ENCODE assay signal across 23 cellular contexts in the genomic region with DNA sequence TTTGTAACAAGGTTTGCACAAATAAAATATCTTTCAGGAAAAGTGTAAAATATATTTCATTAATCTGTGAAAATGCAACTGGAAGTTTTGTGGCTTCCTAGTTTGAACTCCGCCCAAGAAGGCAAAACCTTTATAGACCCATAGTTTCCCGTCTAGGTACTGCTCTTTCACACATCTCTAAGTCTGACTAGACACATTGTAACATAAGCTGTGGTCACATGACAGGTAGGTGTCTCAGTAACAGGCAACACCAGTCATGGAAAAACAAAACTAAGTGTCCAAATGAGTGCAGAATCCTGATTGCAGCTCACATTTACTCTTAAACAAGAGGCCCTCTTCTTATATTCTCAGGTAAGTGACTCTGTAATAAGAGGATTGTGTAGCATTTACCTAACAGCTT.
"Had no signal": no experiment of that assay in that cellular context is flagged by ENCODE, and none has a peak within 500 bp of the region (broad histone marks: within the 10 kb centered on the region; RNA-seq: fewer than 3 reads in every experiment).

No MANE protein-coding gene starts in this region.

- H3K27me3 Mint-ChIP-seq: naive B cell; stimulated activated memory B cell treated with anti-CD40 and anti-IgM and Interleukin-4, amounts not matched to agents 10 μg/mL and 1 μg/mL and 100 μg/mL, for 72 hours had no signal

- H3K4me3 Mint-ChIP-seq: naive B cell; stimulated activated memory B cell treated with anti-CD40 and anti-IgM and Interleukin-4, amounts not matched to agents 10 μg/mL and 1 μg/mL and 100 μg/mL, for 72 hours; stimulated activated naive CD8-positive, alpha-beta T cell treated with anti-CD3 and anti-CD28 coated beads, Interleukin-15, Interleukin-2, amounts not matched to agents 100 ng/mL and 50 ng/mL, for 24 hours had no signal

- H3K4me3 ChIP-seq: dorsolateral prefrontal cortex, esophagus muscularis mucosa, gastroesophageal sphincter, lung, psoas muscle, right lobe of liver, tibial artery, upper lobe of left lung, uterus had no signal

- ATAC-seq: gastroesophageal sphincter; left cardiac atrium; left ventricle myocardium superior; psoas muscle; right lobe of liver; stimulated activated memory B cell treated with anti-CD40 and anti-IgM and Interleukin-4, amounts not matched to agents 10 μg/mL and 1 μg/mL and 100 μg/mL, for 72 hours had no signal

- DNase-seq: cortex of kidney; dorsolateral prefrontal cortex; effector CD8-positive, alpha-beta T cell; glutamatergic neuron; left cardiac atrium; left ventricle myocardium superior; mesendoderm; naive B cell; psoas muscle; retina; right lobe of liver; stimulated activated CD4-positive, alpha-beta T cell treated with anti-CD3 and anti-CD28 coated beads, Interleukin-4, amount 100 ng/mL, for 1 hour; stimulated activated CD8-positive, alpha-beta memory T cell treated with anti-CD3 and anti-CD28 coated beads, Interleukin-4, amount 100 ng/mL, for 48 hours; tibial artery; upper lobe of left lung; uterus had no signal

- H3K4me1 Mint-ChIP-seq: naive B cell; stimulated activated memory B cell treated with anti-CD40 and anti-IgM and Interleukin-4, amounts not matched to agents 10 μg/mL and 1 μg/mL and 100 μg/mL, for 72 hours had no signal

- H3K36me3 Mint-ChIP-seq: stimulated activated memory B cell treated with anti-CD40 and anti-IgM and Interleukin-4, amounts not matched to agents 10 μg/mL and 1 μg/mL and 100 μg/mL, for 72 hours had no signal

- H3K36me3 ChIP-seq: esophagus muscularis mucosa, gastroesophageal sphincter, neutrophil, right lobe of liver, tibial artery, upper lobe of left lung, uterus had no signal

- H3K4me1 ChIP-seq: esophagus muscularis mucosa, gastroesophageal sphincter, psoas muscle, right lobe of liver, tibial artery, upper lobe of left lung, uterus had no signal

- H3K27me3 ChIP-seq: dorsolateral prefrontal cortex, esophagus muscularis mucosa, gastroesophageal sphincter, neutrophil, right lobe of liver, tibial artery, upper lobe of left lung, uterus had no signal

- H3K27ac Mint-ChIP-seq: naive B cell; stimulated activated memory B cell treated with anti-CD40 and anti-IgM and Interleukin-4, amounts not matched to agents 10 μg/mL and 1 μg/mL and 100 μg/mL, for 72 hours; stimulated activated naive CD8-positive, alpha-beta T cell treated with anti-CD3 and anti-CD28 coated beads, Interleukin-15, Interleukin-2, amounts not matched to agents 100 ng/mL and 50 ng/mL, for 24 hours had no signal

- H3K9me3 ChIP-seq: gastroesophageal sphincter, neutrophil, psoas muscle, right lobe of liver had no signal

- H3K27ac ChIP-seq: dorsolateral prefrontal cortex, epithelial cell of prostate, esophagus muscularis mucosa, gastroesophageal sphincter, neutrophil, psoas muscle, right lobe of liver, tibial artery, upper lobe of left lung, uterus had no signal
